15 cellular contexts compared by ENCODE assay signal in genomic region chr2:101053117-101053516, GRCh38. TPM values are rescaled to one million over a fixed set of nuclear protein-coding genes. Genes with fewer than 3 reads are reported as not detected.
DNase-seq lines count a peak whose midpoint lies in the region; ATAC-seq and TF ChIP-seq lines count a peak whose summit lies in the region.
"Had no signal": no experiment of that assay in that cellular context is flagged by ENCODE, and none has a peak within 500 bp of the region (broad histone marks: within the 10 kb centered on the region; RNA-seq: fewer than 3 reads in every experiment).

No MANE protein-coding gene starts in this region.

- H3K4me3 ChIP-seq in left ventricle myocardium inferior (no peak overlapping the region), Panc1 (ENCODE audit: low read depth in 2 of 2, low read length in 2 of 2) (no peak overlapping the region), endodermal cell (ENCODE audit: low read length) (no peak overlapping the region)
- H3K4me3 ChIP-seq: GM23338, HAP-1 had no signal

- 75 to 95% methylated on average over 2 to 3 of the region's 3 CpGs for WGBS in endodermal cell (ENCODE audit: insufficient coverage in 1 of 2, insufficient read length in 1 of 2), 2 experiments

- H3K36me3 ChIP-seq in left ventricle myocardium inferior (peaks cover 75% of the 10 kb centered on the region), Panc1 (ENCODE audit: control insufficient read depth, insufficient read depth, low read length) (peaks cover 39% of the 10 kb centered on the region), endodermal cell (ENCODE audit: control insufficient read depth, insufficient read depth, low read length) (no peaks in the 10 kb centered on the region)

- H3K4me1 ChIP-seq in left ventricle myocardium inferior (peaks cover 16% of the 10 kb centered on the region), Panc1 (ENCODE audit: control insufficient read depth, insufficient read depth, low read length) (peaks cover 9% of the 10 kb centered on the region; the same call in 1 of the 2 replicates), endodermal cell (ENCODE audit: control insufficient read depth, insufficient read depth, low read length) (no peaks in the 10 kb centered on the region)
- H3K4me1 ChIP-seq: HAP-1 had no signal

- ATAC-seq in Right ventricle myocardium superior (ENCODE audit: poor library complexity) (peak; percentile 70), Panc1 (no peak)
- ATAC-seq: GM23338 had no signal

- TF ChIP-seq CTCF in left ventricle myocardium inferior (IDR thresholded peaks at IDR 0.05; ENCODE audit: borderline replicate concordance), result no peak
- TF ChIP-seq CTCF in Panc1 (IDR thresholded peaks at IDR 0.05), result no peak
- TF ChIP-seq CTCF in endodermal cell (conservative IDR thresholded peaks at IDR 0.05), result no peak
- TF ChIP-seq CTCF in HFFc6 (IDR thresholded peaks at IDR 0.05), result no peak

- H3K36me3 Mint-ChIP-seq in endodermal cell (ENCODE audit: low read depth) (peaks cover 40% of the 10 kb centered on the region), HFFc6 (ENCODE audit: low read depth) (no peaks in the 10 kb centered on the region)
- H3K36me3 Mint-ChIP-seq: CD4-positive, alpha-beta memory T cell had no signal

- in situ Hi-C loops in Panc1 (cut with HindIII; ENCODE audit: low pct_unique_long_range_greater_than_20kb, low sequenced_read_pairs), result no loop called here

- no peaks in the 10 kb centered on the region for H3K9me3 ChIP-seq in left ventricle myocardium inferior (replicated peaks)
- no peaks in the 10 kb centered on the region for H3K9me3 ChIP-seq in Panc1 (ENCODE audit: control insufficient read depth, insufficient read depth, low read depth, low read length)
- no peaks in the 10 kb centered on the region for H3K9me3 ChIP-seq in endodermal cell (ENCODE audit: control insufficient read depth, low read length)
- H3K9me3 ChIP-seq: HAP-1 had no signal

- H3K27ac Mint-ChIP-seq in endodermal cell, result peak overlapping the region; percentile 48
- H3K27ac Mint-ChIP-seq in HFFc6, result no peak overlapping the region
- H3K27ac Mint-ChIP-seq: CD4-positive, alpha-beta memory T cell; GM23338 had no signal

- DNase-seq in Right ventricle myocardium superior (no peak), left ventricle myocardium inferior (no peak), Panc1 (ENCODE audit: low read depth, low spot score) (no peak), endodermal cell (no peak), HT-29 (ENCODE audit: low spot score) (no peak), HFFc6 (no peak)
- DNase-seq: C1 segment of cervical spinal cord; Calu3; CD4-positive, alpha-beta memory T cell; COR-L47; DMS53; DMS79 treated with DMSO at 0.1 percent for 48 hours; GF-D8 had no signal

- H3K27ac ChIP-seq in left ventricle myocardium inferior (replicated peaks) (no peak overlapping the region), Panc1 (ENCODE audit: low read length) (peak overlapping the region; percentile 40), endodermal cell (ENCODE audit: low read depth, low read length) (no peak overlapping the region)

- H3K4me1 Mint-ChIP-seq in endodermal cell (no peaks in the 10 kb centered on the region), HFFc6 (ENCODE audit: low read depth) (no peaks in the 10 kb centered on the region)
- H3K4me1 Mint-ChIP-seq: CD4-positive, alpha-beta memory T cell had no signal

- H3K27me3 Mint-ChIP-seq in endodermal cell (ENCODE audit: insufficient read depth), result no peaks in the 10 kb centered on the region
- peaks cover 3% of the 10 kb centered on the region for H3K27me3 Mint-ChIP-seq in HFFc6 (ENCODE audit: insufficient read depth)
- H3K27me3 Mint-ChIP-seq: CD4-positive, alpha-beta memory T cell had no signal

- H3K9ac ChIP-seq in endodermal cell (ENCODE audit: extremely low read depth, low read length, poor library complexity, severe bottlenecking), result no peak overlapping the region

- BruUV-seq in Panc1 (replicated peaks; lab: Mats Ljungman, UMichigan), result no TSS peak

- CTCF ChIA-PET in Panc1 (lab: Charles Lee), result no interaction called here

- POLR2A ChIA-PET in Panc1 (lab: Charles Lee), result no interaction called here

- intact Hi-C loops in Right ventricle myocardium superior (cut with DNase I), result no loop called here
- intact Hi-C loops in left ventricle myocardium inferior (cut with micrococcal nuclease), result no loop called here
- intact Hi-C loops in Panc1 (cut with micrococcal nuclease; ENCODE audit: unreplicated experiment), result no loop called here

- H3K27me3 ChIP-seq in left ventricle myocardium inferior (ENCODE audit: low read depth) (no peaks in the 10 kb centered on the region), Panc1 (ENCODE audit: control insufficient read depth, insufficient read depth, low read length) (no peaks in the 10 kb centered on the region), endodermal cell (ENCODE audit: control insufficient read depth, insufficient read depth, low read length, poor library complexity, severe bottlenecking) (no peaks in the 10 kb centered on the region)

- H3K9me3 Mint-ChIP-seq in endodermal cell, result peaks cover 4% of the 10 kb centered on the region
- no peaks in the 10 kb centered on the region for H3K9me3 Mint-ChIP-seq in HFFc6
- H3K9me3 Mint-ChIP-seq: CD4-positive, alpha-beta memory T cell; GM23338 had no signal

- H3K4me3 Mint-ChIP-seq in endodermal cell (no peak overlapping the region), HFFc6 (no peak overlapping the region)
- H3K4me3 Mint-ChIP-seq: CD4-positive, alpha-beta memory T cell; GM23338 had no signal

RNA-seq across cellular contexts. Expression of gene RPL31, which starts 51.0 kb away (rescaled TPM):
- total RNA-seq in Right ventricle myocardium superior (756 TPM), left ventricle myocardium inferior (803 TPM), Panc1 (2021; ENCODE audit: unreplicated experiment) (682 TPM), endodermal cell (1,000 to 10,000 TPM; 1,597 to 1,823 TPM)
- 1,449 TPM for polyA plus RNA-seq in Panc1 (2012; ENCODE audit: insufficient read length)
- polyA plus RNA-seq in endodermal cell (2013, experiment 1 of 2), result 2,538 TPM
- 2,476 TPM for polyA plus RNA-seq in endodermal cell (2013, experiment 2 of 2)
- total RNA-seq in HT-29 (2014; rRNA removed; shearing (Covaris generic)), result 1,454 and 1,668 TPM in 2 replicates
- total RNA-seq in HFFc6 (2021; fragmentation: NEBNext Ultra II Directional; extraction: Animal tissue kit (Norgen Biotek cat#: 25700)), result 1,000 to 10,000 TPM in 5 of 6 experiments, 100 to 1,000 TPM in 1; 947 to 1,348 (median 1,137) TPM
